Comparison of ENCODE assay signal across 10 cellular contexts in genomic region chr13:51801631-51802099, GRCh38. TPM values are rescaled to one million over a fixed set of nuclear protein-coding genes. Genes with fewer than 3 reads are reported as not detected.
DNase-seq lines count a peak whose midpoint lies in the region; ATAC-seq and TF ChIP-seq lines count a peak whose summit lies in the region.
"Had no signal": no experiment of that assay in that cellular context is flagged by ENCODE, and none has a peak within 500 bp of the region (broad histone marks: within the 10 kb centered on the region; RNA-seq: fewer than 3 reads in every experiment).

No MANE protein-coding gene starts in this region.

- CTCF ChIA-PET in IMR-90 (lab: Yijun Ruan, JAX): no interaction called here
- CTCF ChIA-PET in activated CD8-positive, alpha-beta T cell treated with anti-CD3 and anti-CD28 coated beads, Interleukin-2, amount 10 ng/mL, durations not matched to agents 7 days and 5 days (lab: Charles Lee): interaction anchor here (0.5 to 5.4 kb wide), 7 partner anchors 12 to 676 kb away, joined by 3 to 94 read pairs (median 6); no protein-coding TSS in a partner anchor

- H2BK20ac ChIP-seq in IMR-90 (ENCODE audit: low read depth, low read length): no peak overlapping the region

- TF ChIP-seq POLR2A in IMR-90 (IDR thresholded peaks at IDR 0.05; ENCODE audit: low read depth, low read length) (no peak), sigmoid colon (IDR thresholded peaks at IDR 0.05) (no peak)

- no peak overlapping the region for H3K14ac ChIP-seq in IMR-90 (replicated peaks; ENCODE audit: low read depth, low read length)

- no peaks in the 10 kb centered on the region for H3K9me3 Mint-ChIP-seq in activated CD8-positive, alpha-beta T cell treated with anti-CD3 and anti-CD28 coated beads, Interleukin-2, amount 10 ng/mL, durations not matched to agents 7 days and 5 days (ENCODE audit: insufficient read depth)

- dilution Hi-C loops in IMR-90 (cut with HindIII; ENCODE audit: low sequenced_read_pairs, unreplicated experiment): no loop called here

- H2BK120ac ChIP-seq in IMR-90 (ENCODE audit: low read depth, low read length): no peak overlapping the region

- peak overlapping the region; percentile 19 for H2AK9ac ChIP-seq in IMR-90 (replicated peaks; ENCODE audit: low read depth, low read length, poor library complexity)

- H2AFZ ChIP-seq in IMR-90 (replicated peaks; ENCODE audit: low read length, poor library complexity): no peak overlapping the region

- H3K27me3 ChIP-seq in IMR-90 (ENCODE audit: control insufficient read depth, insufficient read depth, low read length): no peaks in the 10 kb centered on the region
- no peaks in the 10 kb centered on the region for H3K27me3 ChIP-seq in sigmoid colon

- peaks cover 4% of the 10 kb centered on the region; the same call in 1 of the 2 replicates for H3K9me1 ChIP-seq in IMR-90 (ENCODE audit: insufficient read depth, low read length)

- H3K27ac Mint-ChIP-seq in activated CD8-positive, alpha-beta T cell treated with anti-CD3 and anti-CD28 coated beads, Interleukin-2, amount 10 ng/mL, durations not matched to agents 7 days and 5 days: peak overlapping the region; percentile 99

- intact Hi-C loops in IMR-90 (cut with micrococcal nuclease) (loop anchor here (5.0 to 10.0 kb wide), 2 partner anchors 349 to 577 kb away; partner anchors contain the start of genes FAM124A and INTS6), left ventricle myocardium superior (cut with micrococcal nuclease) (no loop called here), sigmoid colon (cut with DNase I) (loop anchor here (2.0 to 10.0 kb wide), 4 partner anchors 64 to 1677 kb away; partner anchors contain the start of genes FAM124A and WDFY2)

- TF ChIP-seq CTCF in IMR-90 (conservative IDR thresholded peaks at IDR 0.05; ENCODE audit: low read depth, low read length): no peak
- no peak for TF ChIP-seq CTCF in sigmoid colon (IDR thresholded peaks at IDR 0.05)

- TF ChIP-seq RAD21 in IMR-90 (IDR thresholded peaks at IDR 0.05; ENCODE audit: low read length): no peak

- no TSS peak for BruUV-seq in IMR-90 (replicated peaks; lab: Mats Ljungman, UMichigan)

- H3K9ac ChIP-seq in IMR-90 (ENCODE audit: low read depth, low read length): no peak overlapping the region

- no peak overlapping the region for H4K8ac ChIP-seq in IMR-90 (ENCODE audit: low read depth in 2 of 2, low read length in 2 of 2)

- H3K4me2 ChIP-seq in IMR-90 (ENCODE audit: low read depth, low read length): no peak overlapping the region

- H3K4ac ChIP-seq in IMR-90 (ENCODE audit: low read depth, low read length): no peak overlapping the region; the same call in 1 of the 2 replicates

- H4K91ac ChIP-seq in IMR-90 (ENCODE audit: insufficient read depth, low read depth, low read length): 0 out of 2 replicates have a peak overlapping the region, but pooled peaks have one; percentile 7

- ATAC-seq in IMR-90 (ENCODE audit: low read depth): no peak
- ATAC-seq in activated CD8-positive, alpha-beta T cell treated with anti-CD3 and anti-CD28 coated beads, Interleukin-2, amount 10 ng/mL, durations not matched to agents 7 days and 5 days: no peak
- ATAC-seq in left ventricle myocardium superior: peak; percentile 34
- ATAC-seq in HG03432 (IDR thresholded peaks at IDR 0.05; ENCODE audit: unreplicated experiment): no peak

- H3K4me1 ChIP-seq in IMR-90 (ENCODE audit: control insufficient read depth, insufficient read depth, low read length): peaks cover 4% of the 10 kb centered on the region
- peaks cover 0 to 54% (median 45%) of the 10 kb centered on the region in 4 donors for H3K4me1 ChIP-seq in sigmoid colon

- H3K27me3 Mint-ChIP-seq in activated CD8-positive, alpha-beta T cell treated with anti-CD3 and anti-CD28 coated beads, Interleukin-2, amount 10 ng/mL, durations not matched to agents 7 days and 5 days (ENCODE audit: low read depth): no peaks in the 10 kb centered on the region

- H3K9me3 ChIP-seq in IMR-90 (ENCODE audit: control insufficient read depth, insufficient read depth, low read length) (no peaks in the 10 kb centered on the region), sigmoid colon (no peaks in the 10 kb centered on the region)

- H3K4me3 ChIP-seq in IMR-90 (ENCODE audit: insufficient read depth, low read depth, low read length) (no peak overlapping the region), sigmoid colon (no peak overlapping the region)

- POLR2A ChIA-PET in IMR-90 (lab: Charles Lee; ENCODE audit: unreplicated experiment): no interaction called here
- POLR2A ChIA-PET in activated CD8-positive, alpha-beta T cell treated with anti-CD3 and anti-CD28 coated beads, Interleukin-2, amount 10 ng/mL, durations not matched to agents 7 days and 5 days (lab: Charles Lee): interaction anchor here (1.4 to 2.2 kb wide), 2 partner anchors 348 to 351 kb away, joined by 5 to 12 read pairs; partner anchors contain the start of gene INTS6

- no CpG with 5 or more reads among the region's 7 CpGs for WGBS in IMR-90 (ENCODE audit: extremely low coverage in 2 of 2, insufficient read length in 1 of 2), 2 experiments
- 31 to 63% methylated on average over 7 of the region's 7 CpGs for WGBS in sigmoid colon, 2 donors

- no peak overlapping the region for H3K56ac ChIP-seq in IMR-90 (ENCODE audit: extremely low read depth, insufficient read depth, low read length)

- H2BK5ac ChIP-seq in IMR-90 (ENCODE audit: low read depth, low read length, poor library complexity, severe bottlenecking): no peak overlapping the region

- no peaks in the 10 kb centered on the region for H3K36me3 ChIP-seq in IMR-90 (ENCODE audit: control insufficient read depth, insufficient read depth, low read length)
- H3K36me3 ChIP-seq in sigmoid colon: peaks cover 0 to 17% (median 0%) of the 10 kb centered on the region in 4 donors

- H3K4me1 Mint-ChIP-seq in activated CD8-positive, alpha-beta T cell treated with anti-CD3 and anti-CD28 coated beads, Interleukin-2, amount 10 ng/mL, durations not matched to agents 7 days and 5 days (ENCODE audit: low read depth): peaks cover 39% of the 10 kb centered on the region

- no peak overlapping the region for H3K4me3 Mint-ChIP-seq in activated CD8-positive, alpha-beta T cell treated with anti-CD3 and anti-CD28 coated beads, Interleukin-2, amount 10 ng/mL, durations not matched to agents 7 days and 5 days

- no peak for TF ChIP-seq EP300 in sigmoid colon (IDR thresholded peaks at IDR 0.05)

- peaks cover 0 to 9% of the 10 kb centered on the region in 2 experiments; a peak in 1 of 4 replicates for H3K79me1 ChIP-seq in IMR-90 (ENCODE audit: low read depth in 1 of 2, low read length in 2 of 2)

- no peak overlapping the region for H3K27ac ChIP-seq in IMR-90 (ENCODE audit: insufficient read depth, low read length)
- H3K27ac ChIP-seq in sigmoid colon: peak overlapping the region; percentile 91 to 99 (median 97)

- no peak overlapping the region for H3K23ac ChIP-seq in IMR-90 (ENCODE audit: low read depth, low read length)

- H2BK15ac ChIP-seq in IMR-90 (ENCODE audit: low read depth, low read length): no peak overlapping the region

- H4K20me1 ChIP-seq in IMR-90 (ENCODE audit: insufficient read depth, low read length): no peaks in the 10 kb centered on the region

- no peak for DNase-seq in IMR-90
- no peak for DNase-seq in activated CD8-positive, alpha-beta T cell treated with anti-CD3 and anti-CD28 coated beads, Interleukin-2, amount 10 ng/mL, durations not matched to agents 7 days and 5 days
- DNase-seq in left ventricle myocardium superior: peak; percentile 86
- DNase-seq in sigmoid colon: peak; percentile 92
- DNase-seq in T1000 (lab: John Stamatoyannopoulos, UW): no peak
- DNase-seq in epidermal melanocyte (ENCODE audit: insufficient read length, low spot score): no peak
- DNase-seq in stimulated activated CD4-positive, alpha-beta T cell treated with anti-CD3 and anti-CD28 coated beads, Interleukin-1b, Interleukin-23, amount 100 ng/mL, for 48 hours: no peak

- in situ Hi-C loops in IMR-90 (cut with MboI; ENCODE audit: low sequenced_read_pairs): no loop called here

- H4K5ac ChIP-seq in IMR-90 (ENCODE audit: low read depth, low read length): no peak overlapping the region

- no peaks in the 10 kb centered on the region for H3K36me3 Mint-ChIP-seq in activated CD8-positive, alpha-beta T cell treated with anti-CD3 and anti-CD28 coated beads, Interleukin-2, amount 10 ng/mL, durations not matched to agents 7 days and 5 days (ENCODE audit: low read depth)

- peak overlapping the region; percentile 69 for H2AK5ac ChIP-seq in IMR-90 (ENCODE audit: low read depth, low read length)

- no peak overlapping the region for H3K18ac ChIP-seq in IMR-90 (ENCODE audit: low read depth, low read length)

TF ChIP-seq in IMR-90, 13 proteins besides CTCF, POLR2A, EP300 and RAD21 (continues in another document):
- TF ChIP-seq MAFK (IDR thresholded peaks at IDR 0.05; ENCODE audit: low read depth, low read length) (no peak), RCOR1 (IDR thresholded peaks at IDR 0.05; ENCODE audit: insufficient replicate concordance, low read length) (no peak), NFE2L2 (IDR thresholded peaks at IDR 0.05; ENCODE audit: low read depth, low read length) (no peak), MAZ (IDR thresholded peaks at IDR 0.05; ENCODE audit: borderline replicate concordance, low read depth, low read length) (no peak)
- TF ChIP-seq, protein P1, sequence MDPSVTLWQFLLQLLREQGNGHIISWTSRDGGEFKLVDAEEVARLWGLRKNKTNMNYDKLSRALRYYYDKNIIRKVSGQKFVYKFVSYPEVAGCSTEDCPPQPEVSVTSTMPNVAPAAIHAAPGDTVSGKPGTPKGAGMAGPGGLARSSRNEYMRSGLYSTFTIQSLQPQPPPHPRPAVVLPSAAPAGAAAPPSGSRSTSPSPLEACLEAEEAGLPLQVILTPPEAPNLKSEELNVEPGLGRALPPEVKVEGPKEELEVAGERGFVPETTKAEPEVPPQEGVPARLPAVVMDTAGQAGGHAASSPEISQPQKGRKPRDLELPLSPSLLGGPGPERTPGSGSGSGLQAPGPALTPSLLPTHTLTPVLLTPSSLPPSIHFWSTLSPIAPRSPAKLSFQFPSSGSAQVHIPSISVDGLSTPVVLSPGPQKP (IDR thresholded peaks at IDR 0.05; ENCODE audit: borderline replicate concordance, low read depth, low read length): no peak

RNA-seq across cellular contexts. Expression of gene DHRS12, which starts 2.3 kb away (rescaled TPM):
- total RNA-seq in IMR-90 (2012; rRNA removed) (1.3 and 1.9 TPM in 2 replicates), left ventricle myocardium superior (11.6 TPM), sigmoid colon (10 to 100 TPM; 11.4 to 26.9 (median 14.9) TPM)
- polyA plus RNA-seq in IMR-90 (2012; rRNA removed) (1.5 and 1.6 TPM in 2 replicates), sigmoid colon (10 to 100 TPM in 2 of 3 donors, 1 to 10 TPM in 1; 7.4 to 23.4 (median 16.2) TPM)
- polyA plus RNA-seq in IMR-90 (2012; cell fraction: cytosol; rRNA removed): 1.2 and 1.5 TPM in 2 replicates
- polyA plus RNA-seq in IMR-90 (2012; cell fraction: nucleus; rRNA removed; ENCODE audit: low replicate concordance): 3.7 TPM in 2 replicates
- 10 to 100 TPM in 1 of 2 experiments, 1 to 10 TPM in 1; 8.9 to 10.0 TPM for total RNA-seq in activated CD8-positive, alpha-beta T cell treated with anti-CD3 and anti-CD28 coated beads, Interleukin-2, amount 10 ng/mL, durations not matched to agents 7 days and 5 days

RNA-seq across cellular contexts. Expression of gene TMEM272, which starts 43.3 kb away (rescaled TPM):
- total RNA-seq in IMR-90 (2012; rRNA removed) (not detected in 2 replicates), left ventricle myocardium superior (0.55 TPM), sigmoid colon (under 1 TPM in 1 of 4 donors, not detected in 3; under 0.01 TPM)
- polyA plus RNA-seq in IMR-90 (2012; rRNA removed) (not detected in 2 replicates), sigmoid colon (under 1 TPM in 1 of 3 donors, not detected in 2; 0.28 TPM)
- polyA plus RNA-seq in IMR-90 (2012; cell fraction: cytosol; rRNA removed): not detected in 2 replicates
- not detected in 2 replicates for polyA plus RNA-seq in IMR-90 (2012; cell fraction: nucleus; rRNA removed; ENCODE audit: low replicate concordance)
- under 1 TPM; 0.23 to 0.29 TPM for total RNA-seq in activated CD8-positive, alpha-beta T cell treated with anti-CD3 and anti-CD28 coated beads, Interleukin-2, amount 10 ng/mL, durations not matched to agents 7 days and 5 days
- total RNA-seq: glomerular endothelial cell, HT1080 had no signal

Comparison
In these comparisons a context has a peak if more than half of its experiments do, and no peak if none do; other contexts are left out.
1. DNase-seq: peak in left ventricle myocardium superior (single experiment) and sigmoid colon (single experiment); none in IMR-90 (single experiment), activated CD8-positive, alpha-beta T cell treated with anti-CD3 and anti-CD28 coated beads, Interleukin-2, amount 10 ng/mL, durations not matched to agents 7 days and 5 days (single experiment), T1000 (single experiment), epidermal melanocyte (single experiment) and stimulated activated CD4-positive, alpha-beta T cell treated with anti-CD3 and anti-CD28 coated beads, Interleukin-1b, Interleukin-23, amount 100 ng/mL, for 48 hours (single experiment).